ENCODE assay signal across 18 cellular contexts in genomic region chrX:130147631-130148030, GRCh38. TPM values are rescaled to one million over a fixed set of nuclear protein-coding genes. Genes with fewer than 3 reads are reported as not detected.
A peak's percentile ranks its signal among the peaks of the same experiment; 100 is the strongest.
DNase-seq lines count a peak whose midpoint lies in the region; ATAC-seq and TF ChIP-seq lines count a peak whose summit lies in the region.
"Had no signal": no experiment of that assay in that cellular context is flagged by ENCODE, and none has a peak within 500 bp of the region (broad histone marks: within the 10 kb centered on the region; RNA-seq: fewer than 3 reads in every experiment).

No MANE protein-coding gene starts in this region.

- no peak overlapping the region for H3K4me3 Mint-ChIP-seq in activated CD4-positive, alpha-beta T cell treated with anti-CD3 and anti-CD28 coated beads for 36 hours
- no peak overlapping the region for H3K4me3 Mint-ChIP-seq in activated T-helper 1 cell treated with anti-CD3 and anti-CD28 coated beads, Interleukin-12 subunit alpha, Interleukin-12 subunit beta, Interleukin-2, Interleukin-4 antibody, amounts not matched to agents 30 ng/mL and 10 ng/mL and 1 ng/mL, durations not matched to agents 14 hours and 24 hours and 36 hours
- H3K4me3 Mint-ChIP-seq: CD4-positive, CD25-positive, alpha-beta regulatory T cell; GM23338; IgD-negative memory B cell had no signal

- no peaks in the 10 kb centered on the region for H3K27me3 Mint-ChIP-seq in activated CD4-positive, alpha-beta T cell treated with anti-CD3 and anti-CD28 coated beads for 36 hours
- no peaks in the 10 kb centered on the region for H3K27me3 Mint-ChIP-seq in activated T-helper 1 cell treated with anti-CD3 and anti-CD28 coated beads, Interleukin-12 subunit alpha, Interleukin-12 subunit beta, Interleukin-2, Interleukin-4 antibody, amounts not matched to agents 30 ng/mL and 10 ng/mL and 1 ng/mL, durations not matched to agents 14 hours and 24 hours and 36 hours (ENCODE audit: insufficient read depth)
- H3K27me3 Mint-ChIP-seq: CD4-positive, CD25-positive, alpha-beta regulatory T cell had no signal

- no peaks in the 10 kb centered on the region for H3K9me3 ChIP-seq in neutrophil
- H3K9me3 ChIP-seq: BLaER1 had no signal

- POLR2A ChIA-PET in activated CD4-positive, alpha-beta T cell treated with anti-CD3 and anti-CD28 coated beads for 36 hours (lab: Charles Lee), result interaction anchor here (0.6 kb wide), 1 partner anchor 60 kb away, joined by 3 read pairs; no protein-coding TSS in a partner anchor

- TF ChIP-seq CTCF in neutrophil (IDR thresholded peaks at IDR 0.05), result no peak

- H3K27me3 ChIP-seq in neutrophil, result no peaks in the 10 kb centered on the region

- peak overlapping the region; percentile 48 for H3K27ac Mint-ChIP-seq in activated CD4-positive, alpha-beta T cell treated with anti-CD3 and anti-CD28 coated beads for 36 hours
- H3K27ac Mint-ChIP-seq in activated T-helper 1 cell treated with anti-CD3 and anti-CD28 coated beads, Interleukin-12 subunit alpha, Interleukin-12 subunit beta, Interleukin-2, Interleukin-4 antibody, amounts not matched to agents 30 ng/mL and 10 ng/mL and 1 ng/mL, durations not matched to agents 14 hours and 24 hours and 36 hours, result peak overlapping the region; percentile 23
- H3K27ac Mint-ChIP-seq: GM23338, IgD-negative memory B cell had no signal

- DNase-seq in activated CD4-positive, alpha-beta T cell treated with anti-CD3 and anti-CD28 coated beads for 36 hours, result no peak
- no peak for DNase-seq in activated CD4-positive, alpha-beta T cell treated with anti-CD3 and anti-CD28 coated beads, Interleukin-2, amount 50 U/mL, for 48 hours
- DNase-seq in GDM1 (lab: John Stamatoyannopoulos, UW) (peak; percentile 56), MV-4-11 (lab: John Stamatoyannopoulos, UW) (no peak)
- no peak for DNase-seq in activated T-helper 1 cell treated with anti-CD3 and anti-CD28 coated beads, Interleukin-12 subunit alpha, Interleukin-12 subunit beta, Interleukin-2, Interleukin-4 antibody, amounts not matched to agents 30 ng/mL and 10 ng/mL and 1 ng/mL, durations not matched to agents 14 hours and 24 hours and 36 hours (ENCODE audit: low spot score)
- DNase-seq: 8988T; AML-193; Calu3; CD4-positive, CD25-positive, alpha-beta regulatory T cell; DMS 273 treated with DMSO at 0.1 percent for 48 hours; H7 had no signal

- peaks cover 17% of the 10 kb centered on the region for H3K36me3 Mint-ChIP-seq in activated CD4-positive, alpha-beta T cell treated with anti-CD3 and anti-CD28 coated beads for 36 hours (ENCODE audit: low read depth)
- peaks cover 24% of the 10 kb centered on the region for H3K36me3 Mint-ChIP-seq in activated T-helper 1 cell treated with anti-CD3 and anti-CD28 coated beads, Interleukin-12 subunit alpha, Interleukin-12 subunit beta, Interleukin-2, Interleukin-4 antibody, amounts not matched to agents 30 ng/mL and 10 ng/mL and 1 ng/mL, durations not matched to agents 14 hours and 24 hours and 36 hours (ENCODE audit: low read depth)
- H3K36me3 Mint-ChIP-seq: IgD-negative memory B cell had no signal

- CTCF ChIA-PET in activated CD4-positive, alpha-beta T cell treated with anti-CD3 and anti-CD28 coated beads for 36 hours (lab: Charles Lee), result no interaction called here

- no peaks in the 10 kb centered on the region for H3K36me3 ChIP-seq in neutrophil

- H3K27ac ChIP-seq in neutrophil, result peak overlapping the region; percentile 44
- H3K27ac ChIP-seq: BLaER1 had no signal

- no peak overlapping the region for H3K4me3 ChIP-seq in neutrophil (ENCODE audit: low read depth in 1 of 2, low read length in 1 of 2)
- H3K4me3 ChIP-seq: BLaER1, GM12878, GM23338 had no signal

- H3K4me1 ChIP-seq in neutrophil (ENCODE audit: control insufficient read depth in 1 of 2, insufficient read depth in 1 of 2, low read depth in 1 of 2, low read length in 1 of 2), result peaks cover 0 to 7% of the 10 kb centered on the region in 2 experiments
- H3K4me1 ChIP-seq: BLaER1 had no signal

- intact Hi-C loops in activated CD4-positive, alpha-beta T cell treated with anti-CD3 and anti-CD28 coated beads for 36 hours (cut with DNase I, micrococcal nuclease), result loop anchor here (5.0 to 10.0 kb wide), 2 partner anchors 45 to 47 kb away; no protein-coding TSS in a partner anchor
- intact Hi-C loops in activated T-helper 1 cell treated with anti-CD3 and anti-CD28 coated beads, Interleukin-12 subunit alpha, Interleukin-12 subunit beta, Interleukin-2, Interleukin-4 antibody, amounts not matched to agents 30 ng/mL and 10 ng/mL and 1 ng/mL, durations not matched to agents 14 hours and 24 hours and 36 hours (cut with micrococcal nuclease), result no loop called here

- no peaks in the 10 kb centered on the region for H3K4me1 Mint-ChIP-seq in activated CD4-positive, alpha-beta T cell treated with anti-CD3 and anti-CD28 coated beads for 36 hours
- peaks cover 5% of the 10 kb centered on the region for H3K4me1 Mint-ChIP-seq in activated T-helper 1 cell treated with anti-CD3 and anti-CD28 coated beads, Interleukin-12 subunit alpha, Interleukin-12 subunit beta, Interleukin-2, Interleukin-4 antibody, amounts not matched to agents 30 ng/mL and 10 ng/mL and 1 ng/mL, durations not matched to agents 14 hours and 24 hours and 36 hours (ENCODE audit: low read depth)
- H3K4me1 Mint-ChIP-seq: GM23338 had no signal

- no peaks in the 10 kb centered on the region for H3K9me3 Mint-ChIP-seq in activated CD4-positive, alpha-beta T cell treated with anti-CD3 and anti-CD28 coated beads for 36 hours (ENCODE audit: low read depth)
- no peaks in the 10 kb centered on the region for H3K9me3 Mint-ChIP-seq in activated T-helper 1 cell treated with anti-CD3 and anti-CD28 coated beads, Interleukin-12 subunit alpha, Interleukin-12 subunit beta, Interleukin-2, Interleukin-4 antibody, amounts not matched to agents 30 ng/mL and 10 ng/mL and 1 ng/mL, durations not matched to agents 14 hours and 24 hours and 36 hours
- H3K9me3 Mint-ChIP-seq: CD4-positive, CD25-positive, alpha-beta regulatory T cell; GM23338; IgD-negative memory B cell had no signal

- ATAC-seq in activated CD4-positive, alpha-beta T cell treated with anti-CD3 and anti-CD28 coated beads for 36 hours, result no peak
- ATAC-seq in HG02623 (IDR thresholded peaks at IDR 0.05; ENCODE audit: unreplicated experiment), result no peak
- ATAC-seq: GM12878, GM23338 had no signal

RNA-seq across cellular contexts. Expression of gene AIFM1, which starts 18.0 kb away (rescaled TPM):
- total RNA-seq in activated CD4-positive, alpha-beta T cell treated with anti-CD3 and anti-CD28 coated beads for 36 hours, result 10 to 100 TPM; 48.8 to 61.7 TPM
- total RNA-seq in activated T-helper 1 cell treated with anti-CD3 and anti-CD28 coated beads, Interleukin-12 subunit alpha, Interleukin-12 subunit beta, Interleukin-2, Interleukin-4 antibody, amounts not matched to agents 30 ng/mL and 10 ng/mL and 1 ng/mL, durations not matched to agents 14 hours and 24 hours and 36 hours, result 46.0 and 50.2 TPM in 2 replicates

RNA-seq across cellular contexts. Expression of gene RAB33A, which starts 24.1 kb away (rescaled TPM):
- total RNA-seq in activated CD4-positive, alpha-beta T cell treated with anti-CD3 and anti-CD28 coated beads for 36 hours, result 10 to 100 TPM; 24.0 to 24.7 TPM
- total RNA-seq in activated T-helper 1 cell treated with anti-CD3 and anti-CD28 coated beads, Interleukin-12 subunit alpha, Interleukin-12 subunit beta, Interleukin-2, Interleukin-4 antibody, amounts not matched to agents 30 ng/mL and 10 ng/mL and 1 ng/mL, durations not matched to agents 14 hours and 24 hours and 36 hours, result 20.5 and 21.5 TPM in 2 replicates
- total RNA-seq: Calu3, H7, HT-29 had no signal

RNA-seq across cellular contexts. Expression of gene ELF4, which starts 37.3 kb away (rescaled TPM):
- total RNA-seq in activated CD4-positive, alpha-beta T cell treated with anti-CD3 and anti-CD28 coated beads for 36 hours, result 10 to 100 TPM; 23.9 to 27.5 TPM
- total RNA-seq in activated T-helper 1 cell treated with anti-CD3 and anti-CD28 coated beads, Interleukin-12 subunit alpha, Interleukin-12 subunit beta, Interleukin-2, Interleukin-4 antibody, amounts not matched to agents 30 ng/mL and 10 ng/mL and 1 ng/mL, durations not matched to agents 14 hours and 24 hours and 36 hours, result 26.1 and 26.6 TPM in 2 replicates
